In the genomic region with DNA sequence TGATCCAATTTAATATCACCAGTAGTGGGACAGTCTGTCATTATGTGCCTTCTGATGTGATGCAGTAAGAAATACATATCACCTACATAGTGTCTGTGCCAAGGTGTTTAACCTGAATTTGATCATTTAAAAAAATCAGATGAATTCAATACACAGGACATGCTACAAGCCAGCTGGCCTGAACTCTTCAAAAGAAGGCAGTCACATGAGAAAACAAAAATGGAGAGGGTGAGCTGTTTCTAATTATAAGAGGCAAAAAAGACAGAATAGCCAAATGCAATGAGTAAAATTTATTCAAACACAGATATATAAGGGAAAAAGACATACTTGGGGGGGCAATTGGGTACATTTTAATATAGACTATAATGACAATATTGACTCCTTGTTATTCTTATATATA, we compare ENCODE assay signal across 22 cellular contexts.
A peak's percentile ranks its signal among the peaks of the same experiment; 100 is the strongest.
DNase-seq lines count a peak whose midpoint lies in the region; ATAC-seq and TF ChIP-seq lines count a peak whose summit lies in the region.
"Had no signal": no experiment of that assay in that cellular context is flagged by ENCODE, and none has a peak within 500 bp of the region (broad histone marks: within the 10 kb centered on the region; RNA-seq: fewer than 3 reads in every experiment).

No MANE protein-coding gene starts in this region.

- H3K4me1 Mint-ChIP-seq in MCF 10A (ENCODE audit: insufficient read depth, unreplicated experiment) = peaks cover 18% of the 10 kb centered on the region

- CTCF ChIA-PET in MCF 10A (lab: Yijun Ruan, JAX) (interaction anchor here (0.5 to 3.6 kb wide), 3 partner anchors 10 to 166 kb away, joined by 3 to 17 read pairs (median 3); no protein-coding TSS in a partner anchor), mammary epithelial cell (lab: Charles Lee; ENCODE audit: low non-redundant PET) (no interaction called here)

- DNase-seq in MCF 10A (ENCODE audit: unreplicated experiment) (no peak), breast epithelium (ENCODE audit: low spot score in 2 of 2) (no peak), mammary epithelial cell (no peak), foreskin keratinocyte (no peak), inferior parietal cortex (ENCODE audit: extremely low spot score) (no peak), NCI-H146 treated with DMSO at 0.1 percent for 48 hours (lab: John Stamatoyannopoulos, UW; ENCODE audit: unreplicated experiment) (no peak)
- no peak for DNase-seq in stimulated activated CD4-positive, alpha-beta T cell treated with anti-CD3 and anti-CD28 coated beads, Interleukin-4, amount 100 ng/mL, for 1 hour
- DNase-seq: 8988T; CD8-positive, alpha-beta T cell; DMS79; NCI-H1105; NCI-H1694; NCI-H2081 treated with DMSO at 0.1 percent for 48 hours; NCI-H510A; NCI-H748 treated with DMSO at 0.1 percent for 48 hours; NK-92 treated with Interleukin-12 subunit alpha and Interleukin-12 subunit beta, amount 100 ng/mL, for 24 hours; OCI-M1; SHP77; SK-N-SH had no signal

- peaks cover 20% of the 10 kb centered on the region for H3K36me3 Mint-ChIP-seq in MCF 10A (ENCODE audit: insufficient read depth, unreplicated experiment)

- intact Hi-C loops in MCF 10A (cut with micrococcal nuclease) (no loop called here), breast epithelium (cut with DNase I; ENCODE audit: low total_unique reads) (no loop called here), mammary epithelial cell (cut with micrococcal nuclease) (no loop called here)

- H3K4me1 ChIP-seq in breast epithelium (no peaks in the 10 kb centered on the region), mammary epithelial cell (ENCODE audit: insufficient read depth, low read length) (peaks cover 32% of the 10 kb centered on the region), foreskin keratinocyte (peaks cover 21% of the 10 kb centered on the region)

- no peaks in the 10 kb centered on the region for H3K27me3 ChIP-seq in breast epithelium
- no peaks in the 10 kb centered on the region for H3K27me3 ChIP-seq in mammary epithelial cell (ENCODE audit: insufficient read depth, low read length)
- no peaks in the 10 kb centered on the region for H3K27me3 ChIP-seq in foreskin keratinocyte
- H3K27me3 ChIP-seq: BLaER1 treated with 17β-estradiol and CSF1 and Interleukin-3, amounts not matched to agents 10 nM and 100 nM had no signal

- H3K9me3 Mint-ChIP-seq in MCF 10A (ENCODE audit: unreplicated experiment) = no peaks in the 10 kb centered on the region
- H3K9me3 Mint-ChIP-seq: CD8-positive, alpha-beta T cell had no signal

- POLR2A ChIA-PET in MCF 10A (lab: Yijun Ruan, JAX) = interaction anchor here (0.7 to 1.6 kb wide), 4 partner anchors 8 to 161 kb away, joined by 3 to 5 read pairs (median 4); no protein-coding TSS in a partner anchor

- no peak overlapping the region for H3K4me3 Mint-ChIP-seq in MCF 10A (ENCODE audit: unreplicated experiment)
- H3K4me3 Mint-ChIP-seq: CD8-positive, alpha-beta T cell had no signal

- H3K9ac ChIP-seq in mammary epithelial cell (ENCODE audit: insufficient read depth, low read length) = no peak overlapping the region
- H3K9ac ChIP-seq: BLaER1 treated with 17β-estradiol and CSF1 and Interleukin-3, amounts not matched to agents 10 nM and 100 nM; SK-N-SH had no signal

- TF ChIP-seq CTCF in MCF 10A (IDR thresholded peaks at IDR 0.05; ENCODE audit: unreplicated experiment) = no peak
- TF ChIP-seq CTCF in breast epithelium (IDR thresholded peaks at IDR 0.05) = no peak
- no peak for TF ChIP-seq CTCF in mammary epithelial cell (conservative IDR thresholded peaks at IDR 0.05 in 1 of 2, IDR thresholded peaks at IDR 0.05 in 1 of 2; ENCODE audit: extremely low read depth in 1 of 2, insufficient read depth in 1 of 2, low read depth in 1 of 2, low read length in 2 of 2)
- TF ChIP-seq CTCF in foreskin keratinocyte (conservative IDR thresholded peaks at IDR 0.05) = no peak

- no peaks in the 10 kb centered on the region for H4K20me1 ChIP-seq in mammary epithelial cell (ENCODE audit: insufficient read depth, low read length)
- H4K20me1 ChIP-seq: BLaER1 treated with 17β-estradiol and CSF1 and Interleukin-3, amounts not matched to agents 10 nM and 100 nM had no signal

- H3K36me3 ChIP-seq in breast epithelium (no peaks in the 10 kb centered on the region), mammary epithelial cell (ENCODE audit: insufficient read depth, low read length) (peaks cover 1% of the 10 kb centered on the region)

- TF ChIP-seq POLR2A in breast epithelium (IDR thresholded peaks at IDR 0.05) = no peak

- in situ Hi-C loops in mammary epithelial cell (cut with MboI; ENCODE audit: low sequenced_read_pairs in 2 of 2) = loop anchor here in 1 of 2 donors (5.0 to 25.0 kb wide), 2 partner anchors 112 to 158 kb away; a partner anchor contains a TSS

- no peak overlapping the region for H3K4me3 ChIP-seq in breast epithelium
- H3K4me3 ChIP-seq in mammary epithelial cell (replicated peaks in 1 of 3; ENCODE audit: insufficient read depth in 1 of 3, low read depth in 2 of 3, low read length in 3 of 3) = no peak overlapping the region
- H3K4me3 ChIP-seq: BLaER1 treated with 17β-estradiol and CSF1 and Interleukin-3, amounts not matched to agents 10 nM and 100 nM; K562 had no signal

- H3K27ac ChIP-seq in breast epithelium (no peak overlapping the region), mammary epithelial cell (ENCODE audit: insufficient read depth, low read depth, low read length) (peak overlapping the region; percentile 54), foreskin keratinocyte (peak overlapping the region; percentile 74)
- H3K27ac ChIP-seq: BLaER1 treated with 17β-estradiol and CSF1 and Interleukin-3, amounts not matched to agents 10 nM and 100 nM had no signal

- peak overlapping the region; percentile 48 for H3K4me2 ChIP-seq in mammary epithelial cell (ENCODE audit: insufficient read depth, low read depth, low read length)
- H3K4me2 ChIP-seq: SK-N-SH had no signal

- H3K27ac Mint-ChIP-seq in MCF 10A (ENCODE audit: low read depth, unreplicated experiment) = peak overlapping the region; percentile 69
- H3K27ac Mint-ChIP-seq: CD8-positive, alpha-beta T cell had no signal

- H3K27me3 Mint-ChIP-seq in MCF 10A (ENCODE audit: insufficient read depth, unreplicated experiment) = no peaks in the 10 kb centered on the region

- H3K9me3 ChIP-seq in breast epithelium (no peaks in the 10 kb centered on the region), mammary epithelial cell (replicated peaks; ENCODE audit: insufficient read depth, low read length) (no peaks in the 10 kb centered on the region)
- H3K9me3 ChIP-seq: SK-N-SH had no signal

- dilution Hi-C loops in mammary epithelial cell (cut with HindIII; ENCODE audit: low sequenced_read_pairs) = no loop called here

- H2AFZ ChIP-seq in mammary epithelial cell (ENCODE audit: low read depth, low read length) = no peak overlapping the region

- BruUV-seq in MCF 10A (replicated peaks; lab: Mats Ljungman, UMichigan) (no TSS peak), mammary epithelial cell (replicated peaks; lab: Mats Ljungman, UMichigan) (no TSS peak)

- ATAC-seq in foreskin keratinocyte (no peak), GM21717 (IDR thresholded peaks at IDR 0.05; ENCODE audit: unreplicated experiment) (no peak)
- ATAC-seq: CD8-positive, alpha-beta T cell; K562 had no signal

- no peaks in the 10 kb centered on the region for H3K79me2 ChIP-seq in mammary epithelial cell (ENCODE audit: insufficient read depth, low read length)

Comparison
In these comparisons a context has a peak if more than half of its experiments do, and no peak if none do; other contexts are left out.
1. H3K27ac ChIP-seq: peak in mammary epithelial cell (single experiment) and foreskin keratinocyte (single experiment); none in breast epithelium (0 of 2).